Comparison of ENCODE assay signal across 17 cellular contexts in the genomic region with DNA sequence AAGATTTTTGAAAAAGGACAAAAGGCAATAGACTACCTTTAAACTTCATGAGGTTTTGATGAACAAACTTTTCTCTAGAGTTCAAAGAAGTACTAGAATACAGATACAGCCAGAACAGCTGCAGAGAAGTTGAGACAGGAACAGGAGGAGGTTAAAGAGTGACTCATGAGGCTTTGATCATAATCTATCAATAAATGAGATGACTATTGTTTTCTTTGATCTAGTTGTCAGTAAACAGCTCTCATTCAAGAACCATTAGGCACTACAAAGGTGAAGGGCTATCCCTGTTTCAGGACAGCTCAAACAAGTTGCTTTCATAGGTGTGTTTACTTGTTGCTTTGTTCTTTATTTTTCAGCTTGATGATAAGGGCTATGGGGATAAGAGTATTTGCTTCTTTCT. TPM values are rescaled to one million over a fixed set of nuclear protein-coding genes. Genes with fewer than 3 reads are reported as not detected.
A peak's percentile ranks its signal among the peaks of the same experiment; 100 is the strongest.
DNase-seq lines count a peak whose midpoint lies in the region; ATAC-seq and TF ChIP-seq lines count a peak whose summit lies in the region.
"Had no signal": no experiment of that assay in that cellular context is flagged by ENCODE, and none has a peak within 500 bp of the region (broad histone marks: within the 10 kb centered on the region; RNA-seq: fewer than 3 reads in every experiment).

No MANE protein-coding gene starts in this region.

- TF ChIP-seq CTCF in GM23338 (conservative IDR thresholded peaks at IDR 0.05; ENCODE audit: low read depth in 2 of 2): no peak

- no peak overlapping the region for H2AFZ ChIP-seq in GM23338

- H3K4me3 Mint-ChIP-seq in activated CD8-positive, alpha-beta memory T cell treated with anti-CD3 and anti-CD28 coated beads, Interleukin-2, amount 10 ng/mL, durations not matched to agents 7 days and 5 days: no peak overlapping the region
- peak overlapping the region; percentile 77 for H3K4me3 Mint-ChIP-seq in activated naive CD8-positive, alpha-beta T cell
- H3K4me3 Mint-ChIP-seq in GM23338: no peak overlapping the region

- no peak overlapping the region for H3K27ac ChIP-seq in GM23338 (ENCODE audit: low read depth)
- H3K27ac ChIP-seq: gastrocnemius medialis, neutrophil had no signal

- ATAC-seq in activated CD8-positive, alpha-beta memory T cell treated with anti-CD3 and anti-CD28 coated beads, Interleukin-2, amount 10 ng/mL, durations not matched to agents 7 days and 5 days: peak; percentile 31
- ATAC-seq in HG02610 (IDR thresholded peaks at IDR 0.05; ENCODE audit: unreplicated experiment) (peak; percentile 26), GM23338 (no peak)
- ATAC-seq: gastrocnemius medialis, sciatic nerve had no signal

- H3K36me3 ChIP-seq in GM23338 (ENCODE audit: insufficient read depth): no peaks in the 10 kb centered on the region

- H3F3A ChIP-seq in GM23338 (replicated peaks; ENCODE audit: low read depth): no peaks in the 10 kb centered on the region

- no peaks in the 10 kb centered on the region for H3K9me3 Mint-ChIP-seq in activated CD8-positive, alpha-beta memory T cell treated with anti-CD3 and anti-CD28 coated beads, Interleukin-2, amount 10 ng/mL, durations not matched to agents 7 days and 5 days (ENCODE audit: low read depth)
- no peaks in the 10 kb centered on the region for H3K9me3 Mint-ChIP-seq in activated naive CD8-positive, alpha-beta T cell (ENCODE audit: low read depth)
- H3K9me3 Mint-ChIP-seq in GM23338: no peaks in the 10 kb centered on the region

- H3K79me2 ChIP-seq in GM23338 (replicated peaks; ENCODE audit: insufficient read depth): no peaks in the 10 kb centered on the region

- no peaks in the 10 kb centered on the region for H3K27me3 Mint-ChIP-seq in activated CD8-positive, alpha-beta memory T cell treated with anti-CD3 and anti-CD28 coated beads, Interleukin-2, amount 10 ng/mL, durations not matched to agents 7 days and 5 days
- no peaks in the 10 kb centered on the region for H3K27me3 Mint-ChIP-seq in activated naive CD8-positive, alpha-beta T cell
- no peaks in the 10 kb centered on the region for H3K27me3 Mint-ChIP-seq in GM23338 (ENCODE audit: insufficient read depth, low read depth, poor library complexity)

- peak overlapping the region; percentile 71 for H3K27ac Mint-ChIP-seq in activated CD8-positive, alpha-beta memory T cell treated with anti-CD3 and anti-CD28 coated beads, Interleukin-2, amount 10 ng/mL, durations not matched to agents 7 days and 5 days
- H3K27ac Mint-ChIP-seq in activated naive CD8-positive, alpha-beta T cell: peak overlapping the region; percentile 87
- H3K27ac Mint-ChIP-seq in GM23338: no peak overlapping the region

- H3K4me1 Mint-ChIP-seq in activated CD8-positive, alpha-beta memory T cell treated with anti-CD3 and anti-CD28 coated beads, Interleukin-2, amount 10 ng/mL, durations not matched to agents 7 days and 5 days: peaks cover 48% of the 10 kb centered on the region
- H3K4me1 Mint-ChIP-seq in activated naive CD8-positive, alpha-beta T cell (ENCODE audit: low read depth): peaks cover 59% of the 10 kb centered on the region
- no peaks in the 10 kb centered on the region for H3K4me1 Mint-ChIP-seq in GM23338

- H3K9me2 ChIP-seq in GM23338 (ENCODE audit: insufficient read depth): 0 out of 2 replicates have a peak, but pooled peaks cover 7% of the 10 kb centered on the region

- no peaks in the 10 kb centered on the region for H3K27me3 ChIP-seq in GM23338 (ENCODE audit: insufficient read depth)
- H3K27me3 ChIP-seq: gastrocnemius medialis, neutrophil had no signal

- peaks cover 45% of the 10 kb centered on the region for H3K36me3 Mint-ChIP-seq in activated CD8-positive, alpha-beta memory T cell treated with anti-CD3 and anti-CD28 coated beads, Interleukin-2, amount 10 ng/mL, durations not matched to agents 7 days and 5 days
- H3K36me3 Mint-ChIP-seq in activated naive CD8-positive, alpha-beta T cell: peaks cover 28% of the 10 kb centered on the region
- H3K36me3 Mint-ChIP-seq in GM23338 (ENCODE audit: low read depth): no peaks in the 10 kb centered on the region

- no peak overlapping the region for H3K4me2 ChIP-seq in GM23338

- no peak overlapping the region for H3K4me3 ChIP-seq in GM23338
- H3K4me3 ChIP-seq: gastrocnemius medialis had no signal

- no peaks in the 10 kb centered on the region for H4K20me1 ChIP-seq in GM23338 (replicated peaks; ENCODE audit: insufficient read depth)

- CTCF ChIA-PET in activated CD8-positive, alpha-beta memory T cell treated with anti-CD3 and anti-CD28 coated beads, Interleukin-2, amount 10 ng/mL, durations not matched to agents 7 days and 5 days (lab: Charles Lee): interaction anchor here (0.9 kb wide), 1 partner anchor 142 kb away, joined by 3 read pairs; no protein-coding TSS in a partner anchor

- no peak for DNase-seq in activated CD8-positive, alpha-beta memory T cell treated with anti-CD3 and anti-CD28 coated beads, Interleukin-2, amount 10 ng/mL, durations not matched to agents 7 days and 5 days
- DNase-seq in activated CD8-positive, alpha-beta memory T cell treated with anti-CD3 and anti-CD28 coated beads for 24 hours: no peak
- DNase-seq in renal cortical epithelial cell (ENCODE audit: low read depth): peak; percentile 5
- no peak for DNase-seq in activated effector memory CD4-positive, alpha-beta T cell treated with anti-CD3 and anti-CD28 coated beads, Interleukin-2, amount 50 U/mL, for 16 hours
- DNase-seq in GM23338 (ENCODE audit: low spot score): no peak
- DNase-seq in NCI-H2107 (lab: John Stamatoyannopoulos, UW): no peak
- DNase-seq: ACHN; activated CD4-positive, CD25-positive, alpha-beta regulatory T cell; activated gamma-delta T cell treated with Interleukin-2 at 50 U/mL for 16 hours; Calu3; gastrocnemius medialis; KBM-7; NCI-H1436 had no signal

- peaks cover 5% of the 10 kb centered on the region; the same call in 1 of the 2 replicates for H3K4me1 ChIP-seq in GM23338 (ENCODE audit: insufficient read depth)

TF ChIP-seq in GM23338, 12 proteins besides CTCF, POLR2A, EP300 and RAD21 (continues in another document):
- TF ChIP-seq CREB1 (CRISPR knock-in tag; IDR thresholded peaks at IDR 0.05; ENCODE audit: low read depth) (no peak), EZH2phosphoT487 (IDR thresholded peaks at IDR 0.05; ENCODE audit: unreplicated experiment) (no peak), NANOG (IDR thresholded peaks at IDR 0.05; ENCODE audit: borderline replicate concordance) (no peak), EZH2 (IDR thresholded peaks at IDR 0.05; ENCODE audit: low read depth, unreplicated experiment) (no peak)
- TF ChIP-seq, protein P1, sequence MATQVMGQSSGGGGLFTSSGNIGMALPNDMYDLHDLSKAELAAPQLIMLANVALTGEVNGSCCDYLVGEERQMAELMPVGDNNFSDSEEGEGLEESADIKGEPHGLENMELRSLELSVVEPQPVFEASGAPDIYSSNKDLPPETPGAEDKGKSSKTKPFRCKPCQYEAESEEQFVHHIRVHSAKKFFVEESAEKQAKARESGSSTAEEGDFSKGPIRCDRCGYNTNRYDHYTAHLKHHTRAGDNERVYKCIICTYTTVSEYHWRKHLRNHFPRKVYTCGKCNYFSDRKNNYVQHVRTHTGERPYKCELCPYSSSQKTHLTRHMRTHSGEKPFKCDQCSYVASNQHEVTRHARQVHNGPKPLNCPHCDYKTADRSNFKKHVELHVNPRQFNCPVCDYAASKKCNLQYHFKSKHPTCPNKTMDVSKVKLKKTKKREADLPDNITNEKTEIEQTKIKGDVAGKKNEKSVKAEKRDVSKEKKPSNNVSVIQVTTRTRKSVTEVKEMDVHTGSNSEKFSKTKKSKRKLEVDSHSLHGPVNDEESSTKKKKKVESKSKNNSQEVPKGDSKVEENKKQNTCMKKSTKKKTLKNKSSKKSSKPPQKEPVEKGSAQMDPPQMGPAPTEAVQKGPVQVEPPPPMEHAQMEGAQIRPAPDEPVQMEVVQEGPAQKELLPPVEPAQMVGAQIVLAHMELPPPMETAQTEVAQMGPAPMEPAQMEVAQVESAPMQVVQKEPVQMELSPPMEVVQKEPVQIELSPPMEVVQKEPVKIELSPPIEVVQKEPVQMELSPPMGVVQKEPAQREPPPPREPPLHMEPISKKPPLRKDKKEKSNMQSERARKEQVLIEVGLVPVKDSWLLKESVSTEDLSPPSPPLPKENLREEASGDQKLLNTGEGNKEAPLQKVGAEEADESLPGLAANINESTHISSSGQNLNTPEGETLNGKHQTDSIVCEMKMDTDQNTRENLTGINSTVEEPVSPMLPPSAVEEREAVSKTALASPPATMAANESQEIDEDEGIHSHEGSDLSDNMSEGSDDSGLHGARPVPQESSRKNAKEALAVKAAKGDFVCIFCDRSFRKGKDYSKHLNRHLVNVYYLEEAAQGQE (IDR thresholded peaks at IDR 0.05; ENCODE audit: unreplicated experiment): no peak

RNA-seq across cellular contexts. Expression of a gene that starts 2.4 kb away (rescaled TPM):
- total RNA-seq in activated CD8-positive, alpha-beta memory T cell treated with anti-CD3 and anti-CD28 coated beads, Interleukin-2, amount 10 ng/mL, durations not matched to agents 7 days and 5 days: 10 to 100 TPM; 32.4 to 36.8 TPM
- 53.6 and 96.6 TPM in 2 replicates for total RNA-seq in renal cortical epithelial cell
- 6.6 and 7.5 TPM in 2 replicates for total RNA-seq in GM23338 (2014; rRNA removed; shearing (Covaris generic))
- polyA plus RNA-seq in GM23338 (2016; fragmentation: Nextera tagmentation; extraction: Ambion mirVana): 18.4 and 24.6 TPM in 2 replicates
